In genomic region chr12:12734561-12735071, GRCh38 we compare ENCODE assay signal across 10 cellular contexts. TPM values are rescaled to one million over a fixed set of nuclear protein-coding genes. Genes with fewer than 3 reads are reported as not detected.
DNase-seq lines count a peak whose midpoint lies in the region; ATAC-seq and TF ChIP-seq lines count a peak whose summit lies in the region.
"Had no signal": no experiment of that assay in that cellular context is flagged by ENCODE, and none has a peak within 500 bp of the region (broad histone marks: within the 10 kb centered on the region; RNA-seq: fewer than 3 reads in every experiment).

No MANE protein-coding gene starts in this region.

- H3K4me3 ChIP-seq in GM23338 (no peak overlapping the region), hepatocyte (no peak overlapping the region), skin epidermis (no peak overlapping the region)
- H3K4me3 ChIP-seq: GM12878 had no signal

- no peaks in the 10 kb centered on the region for H3K4me1 ChIP-seq in GM23338 (ENCODE audit: insufficient read depth)
- H3K4me1 ChIP-seq in hepatocyte (ENCODE audit: insufficient read depth) = no peaks in the 10 kb centered on the region

- no peaks in the 10 kb centered on the region for H3K9me3 Mint-ChIP-seq in GM23338
- H3K9me3 Mint-ChIP-seq: activated naive CD4-positive, alpha-beta T cell treated with anti-CD3 and anti-CD28 coated beads for 36 hours had no signal

- H3K4me3 Mint-ChIP-seq in GM23338 (no peak overlapping the region), T-helper 17 cell (peak overlapping the region; percentile 64)
- H3K4me3 Mint-ChIP-seq: activated naive CD4-positive, alpha-beta T cell treated with anti-CD3 and anti-CD28 coated beads for 36 hours had no signal

- H2AFZ ChIP-seq in GM23338 = no peak overlapping the region; the same call in 1 of the 2 replicates
- H2AFZ ChIP-seq in hepatocyte = no peak overlapping the region

- WGBS in hepatocyte (ENCODE audit: low lambda C conversion rate, missing lambda C conversion rate) = 55% methylated on average over 8 of the region's 8 CpGs

- H3K9me2 ChIP-seq in GM23338 (ENCODE audit: insufficient read depth) (no peaks in the 10 kb centered on the region), hepatocyte (replicated peaks; ENCODE audit: insufficient read depth) (no peaks in the 10 kb centered on the region)

- H3K27ac Mint-ChIP-seq in GM23338 (no peak overlapping the region), T-helper 17 cell (peak overlapping the region; percentile 95)
- H3K27ac Mint-ChIP-seq: activated naive CD4-positive, alpha-beta T cell treated with anti-CD3 and anti-CD28 coated beads for 36 hours had no signal

- no peaks in the 10 kb centered on the region for H3K27me3 ChIP-seq in GM23338 (ENCODE audit: insufficient read depth)
- H3K27me3 ChIP-seq in hepatocyte = no peaks in the 10 kb centered on the region

- H3F3A ChIP-seq in GM23338 (replicated peaks; ENCODE audit: low read depth) = 0 out of 2 replicates have a peak, but pooled peaks cover 4% of the 10 kb centered on the region

- TF ChIP-seq CTCF in GM23338 (conservative IDR thresholded peaks at IDR 0.05; ENCODE audit: low read depth in 2 of 2) = no peak
- no peak for TF ChIP-seq CTCF in hepatocyte (IDR thresholded peaks at IDR 0.05; ENCODE audit: poor library complexity)

- H3K4me2 ChIP-seq in GM23338 (no peak overlapping the region), hepatocyte (peak overlapping the region; percentile 16)

- H3K27ac ChIP-seq in GM23338 (ENCODE audit: low read depth) (no peak overlapping the region), hepatocyte (peak overlapping the region; percentile 18), skin epidermis (peak overlapping the region in 18 of 21 experiments; percentile 11 to 89 (median 55))

- H3K27me3 Mint-ChIP-seq in GM23338 (ENCODE audit: insufficient read depth, low read depth, poor library complexity) (peaks cover 4% of the 10 kb centered on the region), T-helper 17 cell (no peaks in the 10 kb centered on the region)

- H3K9me3 ChIP-seq in T-helper 17 cell (ENCODE audit: control insufficient read depth, low read length, poor library complexity, severe bottlenecking) (no peaks in the 10 kb centered on the region), hepatocyte (ENCODE audit: low read depth) (no peaks in the 10 kb centered on the region)

- no peak for DNase-seq in GM23338 (ENCODE audit: low spot score)
- DNase-seq in T-helper 17 cell = no peak
- DNase-seq in hepatocyte (ENCODE audit: low spot score) = no peak
- no peak for DNase-seq in NCI-H748 treated with DMSO at 0.1 percent for 48 hours (lab: John Stamatoyannopoulos, UW)
- no peak for DNase-seq in NCI-H146 treated with DMSO at 0.1 percent for 48 hours (lab: John Stamatoyannopoulos, UW; ENCODE audit: unreplicated experiment)
- no peak for DNase-seq in DMS79 treated with DMSO at 0.1 percent for 48 hours (lab: John Stamatoyannopoulos, UW)
- DNase-seq: activated naive CD4-positive, alpha-beta T cell treated with anti-CD3 and anti-CD28 coated beads for 36 hours; SHP77 treated with DMSO at 0.1 percent for 48 hours had no signal

- peak; percentile 27; the same call in 2 of the 3 replicates for ATAC-seq in GM23338
- ATAC-seq in T-helper 17 cell = no peak
- ATAC-seq: GM12878 had no signal

- H3K4me1 Mint-ChIP-seq in GM23338 (peaks cover 17% of the 10 kb centered on the region), T-helper 17 cell (peaks cover 41% of the 10 kb centered on the region)

- H3K36me3 ChIP-seq in GM23338 (ENCODE audit: insufficient read depth) (no peaks in the 10 kb centered on the region), hepatocyte (replicated peaks; ENCODE audit: insufficient read depth, low read depth) (no peaks in the 10 kb centered on the region)

- H4K20me1 ChIP-seq in GM23338 (replicated peaks; ENCODE audit: insufficient read depth) (no peaks in the 10 kb centered on the region), hepatocyte (ENCODE audit: insufficient read depth, poor library complexity, severe bottlenecking) (no peaks in the 10 kb centered on the region)

- H3K79me2 ChIP-seq in GM23338 (replicated peaks; ENCODE audit: insufficient read depth) (no peaks in the 10 kb centered on the region), hepatocyte (no peaks in the 10 kb centered on the region)

- no peaks in the 10 kb centered on the region; the same call in 2 of the 3 replicates for H3K36me3 Mint-ChIP-seq in GM23338 (ENCODE audit: low read depth)
- H3K36me3 Mint-ChIP-seq in T-helper 17 cell (ENCODE audit: low read depth) = peaks cover 4% of the 10 kb centered on the region

TF ChIP-seq in GM23338, 12 proteins besides CTCF, POLR2A, EP300 and RAD21:
- TF ChIP-seq REST (IDR thresholded peaks at IDR 0.05; ENCODE audit: unreplicated experiment) (no peak), JUNB (IDR thresholded peaks at IDR 0.05; ENCODE audit: unreplicated experiment) (no peak), ZNF114 (CRISPR knock-in tag; IDR thresholded peaks at IDR 0.05) (no peak), EZH2 (IDR thresholded peaks at IDR 0.05; ENCODE audit: low read depth, unreplicated experiment) (no peak), ZNF331 (CRISPR knock-in tag; IDR thresholded peaks at IDR 0.05; ENCODE audit: low read depth) (no peak)

RNA-seq across cellular contexts. Expression of gene CDKN1B, which starts 17.4 kb away (rescaled TPM):
- total RNA-seq in GM23338 (2014; rRNA removed; shearing (Covaris generic)) = 27.9 and 30.6 TPM in 2 replicates
- polyA plus RNA-seq in GM23338 (2016; fragmentation: Nextera tagmentation; extraction: Ambion mirVana) = 9.3 and 9.5 TPM in 2 replicates
- 100 to 1,000 TPM; 202 to 252 TPM for total RNA-seq in T-helper 17 cell
- total RNA-seq in hepatocyte = 44.8 and 46.0 TPM in 2 replicates
- 4.2 and 7.0 TPM in 2 replicates for polyA plus RNA-seq in hepatocyte

RNA-seq across cellular contexts. Expression of gene GPR19, which starts 38.6 kb away (rescaled TPM):
- total RNA-seq in GM23338 (2014; rRNA removed; shearing (Covaris generic)) = 15.3 and 18.7 TPM in 2 replicates
- polyA plus RNA-seq in GM23338 (2016; fragmentation: Nextera tagmentation; extraction: Ambion mirVana) (12.1 and 14.3 TPM in 2 replicates), hepatocyte (0.44 and 0.74 TPM in 2 replicates)
- total RNA-seq in T-helper 17 cell (1 to 10 TPM; 2.0 to 2.1 TPM), hepatocyte (0.16 and 0.50 TPM in 2 replicates)

RNA-seq across cellular contexts. Expression of gene APOLD1, which starts 50.8 kb away (rescaled TPM):
- total RNA-seq in GM23338 (2014; rRNA removed; shearing (Covaris generic)) = 0.43 and 0.94 TPM in 2 replicates
- polyA plus RNA-seq in GM23338 (2016; fragmentation: Nextera tagmentation; extraction: Ambion mirVana) (1.8 TPM in 2 replicates), hepatocyte (1.5 and 3.8 TPM in 2 replicates)
- total RNA-seq in T-helper 17 cell (1 to 10 TPM; 3.1 to 5.1 TPM), hepatocyte (5.6 and 6.0 TPM in 2 replicates)
